In genomic region chr20:48722737-48723191, GRCh38 we compare ENCODE assay signal across 10 cellular contexts.
DNase-seq lines count a peak whose midpoint lies in the region; ATAC-seq, FAIRE-seq and TF ChIP-seq lines count a peak whose summit lies in the region.
"Had no signal": no experiment of that assay in that cellular context is flagged by ENCODE, and none has a peak within 500 bp of the region (broad histone marks: within the 10 kb centered on the region; RNA-seq: fewer than 3 reads in every experiment).

No MANE protein-coding gene starts in this region.

- no peak overlapping the region for H2AFZ ChIP-seq in Karpas-422 (ENCODE audit: low read length)

- H3K4me1 Mint-ChIP-seq in activated CD4-positive, alpha-beta T cell treated with anti-CD3 and anti-CD28 coated beads for 36 hours: peaks cover 37% of the 10 kb centered on the region
- H3K4me1 Mint-ChIP-seq in activated T-cell treated with anti-CD3 and anti-CD28 coated beads, Interleukin-2, amount 50 U/mL, for 24 hours (ENCODE audit: low read depth): peaks cover 63% of the 10 kb centered on the region

- H4K20me1 ChIP-seq in Karpas-422 (ENCODE audit: insufficient read depth, low read depth, low read length): no peaks in the 10 kb centered on the region

- TF ChIP-seq CTCF in testis (IDR thresholded peaks at IDR 0.05): no peak

- no peaks in the 10 kb centered on the region for H3K9me2 ChIP-seq in Karpas-422 (replicated peaks; ENCODE audit: insufficient read depth, low read length)

- H3K9me3 ChIP-seq in right cardiac atrium (ENCODE audit: control insufficient read depth, low read length) (no peaks in the 10 kb centered on the region), testis (no peaks in the 10 kb centered on the region), Karpas-422 (ENCODE audit: low read length) (no peaks in the 10 kb centered on the region; the same call in 1 of the 2 replicates)

- no peak for TF ChIP-seq POLR2A in testis (IDR thresholded peaks at IDR 0.05)
- no peak for TF ChIP-seq POLR2A in H54 (IDR thresholded peaks at IDR 0.05; ENCODE audit: low read depth, low read length)

- no peak for FAIRE-seq in H54 (lab: Jason Lieb, UNC)

- H3K36me3 Mint-ChIP-seq in activated CD4-positive, alpha-beta T cell treated with anti-CD3 and anti-CD28 coated beads for 36 hours (ENCODE audit: low read depth): peaks cover 11% of the 10 kb centered on the region
- peaks cover 59% of the 10 kb centered on the region for H3K36me3 Mint-ChIP-seq in activated T-cell treated with anti-CD3 and anti-CD28 coated beads, Interleukin-2, amount 50 U/mL, for 24 hours (ENCODE audit: low read depth)

- no peaks in the 10 kb centered on the region for H3K9me3 Mint-ChIP-seq in activated CD4-positive, alpha-beta T cell treated with anti-CD3 and anti-CD28 coated beads for 36 hours (ENCODE audit: low read depth)
- no peaks in the 10 kb centered on the region for H3K9me3 Mint-ChIP-seq in activated T-cell treated with anti-CD3 and anti-CD28 coated beads, Interleukin-2, amount 50 U/mL, for 24 hours

- intact Hi-C loops in activated CD4-positive, alpha-beta T cell treated with anti-CD3 and anti-CD28 coated beads for 36 hours (cut with DNase I, micrococcal nuclease): no loop called here
- intact Hi-C loops in right cardiac atrium (cut with DNase I) (no loop called here), testis (cut with DNase I; ENCODE audit: low total_unique reads) (no loop called here)

- no peak overlapping the region for H3K9ac ChIP-seq in Karpas-422 (ENCODE audit: low read length)

- H3K4me3 ChIP-seq in right cardiac atrium (ENCODE audit: low read length) (no peak overlapping the region), testis (no peak overlapping the region), Karpas-422 (ENCODE audit: low read length) (no peak overlapping the region)
- H3K4me3 ChIP-seq: lung had no signal

- H3K79me2 ChIP-seq in Karpas-422 (ENCODE audit: low read length): no peaks in the 10 kb centered on the region

- H3K36me3 ChIP-seq in testis (ENCODE audit: low read depth, missing control alignments) (no peaks in the 10 kb centered on the region), Karpas-422 (ENCODE audit: insufficient read depth, low read length) (no peaks in the 10 kb centered on the region)

- WGBS in right cardiac atrium: 34% methylated on average over 8 of the region's 8 CpGs
- WGBS in testis, 2 donors: 52 to 64% methylated on average over 8 of the region's 8 CpGs

- peak overlapping the region; percentile 76 for H3K27ac ChIP-seq in right cardiac atrium (ENCODE audit: low read length)
- H3K27ac ChIP-seq in testis: peak overlapping the region; percentile 30 to 55
- H3K27ac ChIP-seq in Karpas-422 (ENCODE audit: low read length): no peak overlapping the region
- H3K27ac ChIP-seq: C4-2B had no signal

- H3K27me3 ChIP-seq in right cardiac atrium (ENCODE audit: control insufficient read depth, insufficient read depth) (no peaks in the 10 kb centered on the region), testis (no peaks in the 10 kb centered on the region), Karpas-422 (ENCODE audit: low read length) (no peaks in the 10 kb centered on the region)

- no peak overlapping the region for H3K4me2 ChIP-seq in Karpas-422 (ENCODE audit: low read depth, low read length, poor library complexity, severe bottlenecking)

- H3K27ac Mint-ChIP-seq in activated CD4-positive, alpha-beta T cell treated with anti-CD3 and anti-CD28 coated beads for 36 hours: peak overlapping the region; percentile 71
- H3K27ac Mint-ChIP-seq in activated T-cell treated with anti-CD3 and anti-CD28 coated beads, Interleukin-2, amount 50 U/mL, for 24 hours: peak overlapping the region; percentile 60

- CTCF ChIA-PET in activated CD4-positive, alpha-beta T cell treated with anti-CD3 and anti-CD28 coated beads for 36 hours (lab: Charles Lee): interaction anchor here (0.7 kb wide), 1 partner anchor 139 kb away, joined by 3 read pairs; no protein-coding TSS in a partner anchor

- POLR2A ChIA-PET in activated CD4-positive, alpha-beta T cell treated with anti-CD3 and anti-CD28 coated beads for 36 hours (lab: Charles Lee): no interaction called here

- no peak for ATAC-seq in activated CD4-positive, alpha-beta T cell treated with anti-CD3 and anti-CD28 coated beads for 36 hours
- peak; percentile 40 to 47 for ATAC-seq in right cardiac atrium

- H3K4me1 ChIP-seq in right cardiac atrium (ENCODE audit: control insufficient read depth, insufficient read depth, low read length) (peaks cover 15% of the 10 kb centered on the region), testis (peaks cover 15% of the 10 kb centered on the region), Karpas-422 (ENCODE audit: low read length) (no peaks in the 10 kb centered on the region)

- H3K4me3 Mint-ChIP-seq in activated CD4-positive, alpha-beta T cell treated with anti-CD3 and anti-CD28 coated beads for 36 hours: no peak overlapping the region
- no peak overlapping the region for H3K4me3 Mint-ChIP-seq in activated T-cell treated with anti-CD3 and anti-CD28 coated beads, Interleukin-2, amount 50 U/mL, for 24 hours

- no peaks in the 10 kb centered on the region for H3K27me3 Mint-ChIP-seq in activated CD4-positive, alpha-beta T cell treated with anti-CD3 and anti-CD28 coated beads for 36 hours
- no peaks in the 10 kb centered on the region for H3K27me3 Mint-ChIP-seq in activated T-cell treated with anti-CD3 and anti-CD28 coated beads, Interleukin-2, amount 50 U/mL, for 24 hours

- DNase-seq in activated CD4-positive, alpha-beta T cell treated with anti-CD3 and anti-CD28 coated beads for 36 hours: peak; percentile 29
- no peak for DNase-seq in activated CD4-positive, alpha-beta T cell treated with anti-CD3 and anti-CD28 coated beads for 1 hour
- no peak for DNase-seq in activated T-cell treated with anti-CD3 and anti-CD28 coated beads, Interleukin-2, amount 50 U/mL, for 24 hours
- DNase-seq in right cardiac atrium: peak in 1 of 3 donors; percentile 55
- no peak for DNase-seq in testis
- no peak for DNase-seq in Karpas-422
- DNase-seq in activated CD4-positive, CD25-positive, alpha-beta regulatory T cell treated with anti-CD3 and anti-CD28 coated beads, Interleukin-2, amount 50 U/mL, for 72 hours: no peak
- DNase-seq in H54 (ENCODE audit: insufficient read length, low spot score): no peak
